1 cellular context compared by ENCODE assay signal in genomic region chr9:129814432-129815223, GRCh38.
TF ChIP-seq lines count a peak whose summit lies in the region.

No MANE protein-coding gene starts in this region.

TF ChIP-seq in GM23338, 12 proteins besides CTCF, POLR2A, EP300 and RAD21:
- TF ChIP-seq POLR2AphosphoS5 (IDR thresholded peaks at IDR 0.05; ENCODE audit: low read depth) (no peak), EZH2phosphoT487 (IDR thresholded peaks at IDR 0.05; ENCODE audit: unreplicated experiment) (no peak), STAT1 (IDR thresholded peaks at IDR 0.05; ENCODE audit: unreplicated experiment) (no peak), JUNB (IDR thresholded peaks at IDR 0.05; ENCODE audit: unreplicated experiment) (no peak), ZNF462 (CRISPR knock-in tag; IDR thresholded peaks at IDR 0.05) (no peak), CREB1 (CRISPR knock-in tag; IDR thresholded peaks at IDR 0.05; ENCODE audit: low read depth) (no peak), NANOG (IDR thresholded peaks at IDR 0.05; ENCODE audit: borderline replicate concordance) (no peak), ZNF331 (CRISPR knock-in tag; IDR thresholded peaks at IDR 0.05; ENCODE audit: low read depth) (no peak), EZH2 (IDR thresholded peaks at IDR 0.05; ENCODE audit: low read depth, unreplicated experiment) (no peak), REST (IDR thresholded peaks at IDR 0.05; ENCODE audit: unreplicated experiment) (no peak), ZNF114 (CRISPR knock-in tag; IDR thresholded peaks at IDR 0.05) (no peak), ETS1 (IDR thresholded peaks at IDR 0.05) (no peak)
